ENCODE assay signal across 2 cellular contexts in the genomic region with DNA sequence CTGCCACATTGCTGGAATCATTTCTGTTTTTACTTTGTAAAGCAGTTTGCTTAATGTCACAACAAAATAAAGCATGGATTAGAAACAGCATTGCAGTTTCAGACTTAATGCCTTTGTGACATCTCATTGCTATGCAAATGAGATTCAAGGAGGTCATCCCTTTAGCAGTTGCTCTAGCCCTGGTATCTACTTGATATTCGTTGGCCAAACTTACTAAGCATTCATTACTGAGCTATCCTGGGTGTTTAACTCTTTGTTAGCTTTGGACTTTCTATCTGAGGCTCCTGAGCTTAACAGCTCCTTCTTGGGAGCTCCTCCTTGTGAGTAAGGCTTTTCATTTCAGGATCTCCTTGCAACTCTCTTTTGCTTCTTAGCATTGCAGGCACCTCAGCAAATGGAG.
TF ChIP-seq lines count a peak whose summit lies in the region.

No MANE protein-coding gene starts in this region.

TF ChIP-seq in GM23338, 12 proteins besides CTCF, POLR2A, EP300 and RAD21 (continued from another document and continues in another):
- TF ChIP-seq, protein P1, sequence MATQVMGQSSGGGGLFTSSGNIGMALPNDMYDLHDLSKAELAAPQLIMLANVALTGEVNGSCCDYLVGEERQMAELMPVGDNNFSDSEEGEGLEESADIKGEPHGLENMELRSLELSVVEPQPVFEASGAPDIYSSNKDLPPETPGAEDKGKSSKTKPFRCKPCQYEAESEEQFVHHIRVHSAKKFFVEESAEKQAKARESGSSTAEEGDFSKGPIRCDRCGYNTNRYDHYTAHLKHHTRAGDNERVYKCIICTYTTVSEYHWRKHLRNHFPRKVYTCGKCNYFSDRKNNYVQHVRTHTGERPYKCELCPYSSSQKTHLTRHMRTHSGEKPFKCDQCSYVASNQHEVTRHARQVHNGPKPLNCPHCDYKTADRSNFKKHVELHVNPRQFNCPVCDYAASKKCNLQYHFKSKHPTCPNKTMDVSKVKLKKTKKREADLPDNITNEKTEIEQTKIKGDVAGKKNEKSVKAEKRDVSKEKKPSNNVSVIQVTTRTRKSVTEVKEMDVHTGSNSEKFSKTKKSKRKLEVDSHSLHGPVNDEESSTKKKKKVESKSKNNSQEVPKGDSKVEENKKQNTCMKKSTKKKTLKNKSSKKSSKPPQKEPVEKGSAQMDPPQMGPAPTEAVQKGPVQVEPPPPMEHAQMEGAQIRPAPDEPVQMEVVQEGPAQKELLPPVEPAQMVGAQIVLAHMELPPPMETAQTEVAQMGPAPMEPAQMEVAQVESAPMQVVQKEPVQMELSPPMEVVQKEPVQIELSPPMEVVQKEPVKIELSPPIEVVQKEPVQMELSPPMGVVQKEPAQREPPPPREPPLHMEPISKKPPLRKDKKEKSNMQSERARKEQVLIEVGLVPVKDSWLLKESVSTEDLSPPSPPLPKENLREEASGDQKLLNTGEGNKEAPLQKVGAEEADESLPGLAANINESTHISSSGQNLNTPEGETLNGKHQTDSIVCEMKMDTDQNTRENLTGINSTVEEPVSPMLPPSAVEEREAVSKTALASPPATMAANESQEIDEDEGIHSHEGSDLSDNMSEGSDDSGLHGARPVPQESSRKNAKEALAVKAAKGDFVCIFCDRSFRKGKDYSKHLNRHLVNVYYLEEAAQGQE (IDR thresholded peaks at IDR 0.05; ENCODE audit: unreplicated experiment) = no peak
- TF ChIP-seq, protein P2, sequence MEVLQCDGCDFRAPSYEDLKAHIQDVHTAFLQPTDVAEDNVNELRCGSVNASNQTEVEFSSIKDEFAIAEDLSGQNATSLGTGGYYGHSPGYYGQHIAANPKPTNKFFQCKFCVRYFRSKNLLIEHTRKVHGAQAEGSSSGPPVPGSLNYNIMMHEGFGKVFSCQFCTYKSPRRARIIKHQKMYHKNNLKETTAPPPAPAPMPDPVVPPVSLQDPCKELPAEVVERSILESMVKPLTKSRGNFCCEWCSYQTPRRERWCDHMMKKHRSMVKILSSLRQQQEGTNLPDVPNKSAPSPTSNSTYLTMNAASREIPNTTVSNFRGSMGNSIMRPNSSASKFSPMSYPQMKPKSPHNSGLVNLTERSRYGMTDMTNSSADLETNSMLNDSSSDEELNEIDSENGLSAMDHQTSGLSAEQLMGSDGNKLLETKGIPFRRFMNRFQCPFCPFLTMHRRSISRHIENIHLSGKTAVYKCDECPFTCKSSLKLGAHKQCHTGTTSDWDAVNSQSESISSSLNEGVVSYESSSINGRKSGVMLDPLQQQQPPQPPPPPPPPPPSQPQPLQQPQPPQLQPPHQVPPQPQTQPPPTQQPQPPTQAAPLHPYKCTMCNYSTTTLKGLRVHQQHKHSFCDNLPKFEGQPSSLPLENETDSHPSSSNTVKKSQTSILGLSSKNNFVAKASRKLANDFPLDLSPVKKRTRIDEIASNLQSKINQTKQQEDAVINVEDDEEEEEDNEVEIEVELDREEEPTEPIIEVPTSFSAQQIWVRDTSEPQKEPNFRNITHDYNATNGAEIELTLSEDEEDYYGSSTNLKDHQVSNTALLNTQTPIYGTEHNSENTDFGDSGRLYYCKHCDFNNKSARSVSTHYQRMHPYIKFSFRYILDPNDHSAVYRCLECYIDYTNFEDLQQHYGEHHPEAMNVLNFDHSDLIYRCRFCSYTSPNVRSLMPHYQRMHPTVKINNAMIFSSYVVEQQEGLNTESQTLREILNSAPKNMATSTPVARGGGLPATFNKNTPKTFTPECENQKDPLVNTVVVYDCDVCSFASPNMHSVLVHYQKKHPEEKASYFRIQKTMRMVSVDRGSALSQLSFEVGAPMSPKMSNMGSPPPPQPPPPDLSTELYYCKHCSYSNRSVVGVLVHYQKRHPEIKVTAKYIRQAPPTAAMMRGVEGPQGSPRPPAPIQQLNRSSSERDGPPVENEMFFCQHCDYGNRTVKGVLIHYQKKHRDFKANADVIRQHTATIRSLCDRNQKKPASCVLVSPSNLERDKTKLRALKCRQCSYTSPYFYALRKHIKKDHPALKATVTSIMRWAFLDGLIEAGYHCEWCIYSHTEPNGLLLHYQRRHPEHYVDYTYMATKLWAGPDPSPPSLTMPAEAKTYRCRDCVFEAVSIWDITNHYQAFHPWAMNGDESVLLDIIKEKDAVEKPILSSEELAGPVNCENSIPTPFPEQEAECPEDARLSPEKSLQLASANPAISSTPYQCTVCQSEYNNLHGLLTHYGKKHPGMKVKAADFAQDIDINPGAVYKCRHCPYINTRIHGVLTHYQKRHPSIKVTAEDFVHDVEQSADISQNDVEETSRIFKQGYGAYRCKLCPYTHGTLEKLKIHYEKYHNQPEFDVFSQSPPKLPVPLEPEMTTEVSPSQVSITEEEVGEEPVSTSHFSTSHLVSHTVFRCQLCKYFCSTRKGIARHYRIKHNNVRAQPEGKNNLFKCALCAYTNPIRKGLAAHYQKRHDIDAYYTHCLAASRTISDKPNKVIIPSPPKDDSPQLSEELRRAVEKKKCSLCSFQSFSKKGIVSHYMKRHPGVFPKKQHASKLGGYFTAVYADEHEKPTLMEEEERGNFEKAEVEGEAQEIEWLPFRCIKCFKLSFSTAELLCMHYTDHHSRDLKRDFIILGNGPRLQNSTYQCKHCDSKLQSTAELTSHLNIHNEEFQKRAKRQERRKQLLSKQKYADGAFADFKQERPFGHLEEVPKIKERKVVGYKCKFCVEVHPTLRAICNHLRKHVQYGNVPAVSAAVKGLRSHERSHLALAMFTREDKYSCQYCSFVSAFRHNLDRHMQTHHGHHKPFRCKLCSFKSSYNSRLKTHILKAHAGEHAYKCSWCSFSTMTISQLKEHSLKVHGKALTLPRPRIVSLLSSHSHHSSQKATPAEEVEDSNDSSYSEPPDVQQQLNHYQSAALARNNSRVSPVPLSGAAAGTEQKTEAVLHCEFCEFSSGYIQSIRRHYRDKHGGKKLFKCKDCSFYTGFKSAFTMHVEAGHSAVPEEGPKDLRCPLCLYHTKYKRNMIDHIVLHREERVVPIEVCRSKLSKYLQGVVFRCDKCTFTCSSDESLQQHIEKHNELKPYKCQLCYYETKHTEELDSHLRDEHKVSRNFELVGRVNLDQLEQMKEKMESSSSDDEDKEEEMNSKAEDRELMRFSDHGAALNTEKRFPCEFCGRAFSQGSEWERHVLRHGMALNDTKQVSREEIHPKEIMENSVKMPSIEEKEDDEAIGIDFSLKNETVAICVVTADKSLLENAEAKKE (CRISPR knock-in tag; IDR thresholded peaks at IDR 0.05) = no peak
- no peak for TF ChIP-seq ETS1 (IDR thresholded peaks at IDR 0.05)
- no peak for TF ChIP-seq EZH2 (IDR thresholded peaks at IDR 0.05; ENCODE audit: low read depth, unreplicated experiment)
- TF ChIP-seq ZNF114 (CRISPR knock-in tag; IDR thresholded peaks at IDR 0.05) = no peak
- no peak for TF ChIP-seq STAT1 (IDR thresholded peaks at IDR 0.05; ENCODE audit: unreplicated experiment)
- no peak for TF ChIP-seq ZNF331 (CRISPR knock-in tag; IDR thresholded peaks at IDR 0.05; ENCODE audit: low read depth)
- TF ChIP-seq JUNB (IDR thresholded peaks at IDR 0.05; ENCODE audit: unreplicated experiment) = no peak
- TF ChIP-seq CREB1 (CRISPR knock-in tag; IDR thresholded peaks at IDR 0.05; ENCODE audit: low read depth) = no peak
- no peak for TF ChIP-seq NANOG (IDR thresholded peaks at IDR 0.05; ENCODE audit: borderline replicate concordance)

TF ChIP-seq in WTC11, 78 proteins besides CTCF, POLR2A, EP300 and RAD21 (continued from another document):
- TF ChIP-seq, protein P3, sequence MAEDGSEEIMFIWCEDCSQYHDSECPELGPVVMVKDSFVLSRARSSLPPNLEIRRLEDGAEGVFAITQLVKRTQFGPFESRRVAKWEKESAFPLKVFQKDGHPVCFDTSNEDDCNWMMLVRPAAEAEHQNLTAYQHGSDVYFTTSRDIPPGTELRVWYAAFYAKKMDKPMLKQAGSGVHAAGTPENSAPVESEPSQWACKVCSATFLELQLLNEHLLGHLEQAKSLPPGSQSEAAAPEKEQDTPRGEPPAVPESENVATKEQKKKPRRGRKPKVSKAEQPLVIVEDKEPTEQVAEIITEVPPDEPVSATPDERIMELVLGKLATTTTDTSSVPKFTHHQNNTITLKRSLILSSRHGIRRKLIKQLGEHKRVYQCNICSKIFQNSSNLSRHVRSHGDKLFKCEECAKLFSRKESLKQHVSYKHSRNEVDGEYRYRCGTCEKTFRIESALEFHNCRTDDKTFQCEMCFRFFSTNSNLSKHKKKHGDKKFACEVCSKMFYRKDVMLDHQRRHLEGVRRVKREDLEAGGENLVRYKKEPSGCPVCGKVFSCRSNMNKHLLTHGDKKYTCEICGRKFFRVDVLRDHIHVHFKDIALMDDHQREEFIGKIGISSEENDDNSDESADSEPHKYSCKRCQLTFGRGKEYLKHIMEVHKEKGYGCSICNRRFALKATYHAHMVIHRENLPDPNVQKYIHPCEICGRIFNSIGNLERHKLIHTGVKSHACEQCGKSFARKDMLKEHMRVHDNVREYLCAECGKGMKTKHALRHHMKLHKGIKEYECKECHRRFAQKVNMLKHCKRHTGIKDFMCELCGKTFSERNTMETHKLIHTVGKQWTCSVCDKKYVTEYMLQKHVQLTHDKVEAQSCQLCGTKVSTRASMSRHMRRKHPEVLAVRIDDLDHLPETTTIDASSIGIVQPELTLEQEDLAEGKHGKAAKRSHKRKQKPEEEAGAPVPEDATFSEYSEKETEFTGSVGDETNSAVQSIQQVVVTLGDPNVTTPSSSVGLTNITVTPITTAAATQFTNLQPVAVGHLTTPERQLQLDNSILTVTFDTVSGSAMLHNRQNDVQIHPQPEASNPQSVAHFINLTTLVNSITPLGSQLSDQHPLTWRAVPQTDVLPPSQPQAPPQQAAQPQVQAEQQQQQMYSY (CRISPR knock-in tag; IDR thresholded peaks at IDR 0.05) = no peak
TF ChIP-seq in WTC11: peak in this region for 0.
